In the genomic region with DNA sequence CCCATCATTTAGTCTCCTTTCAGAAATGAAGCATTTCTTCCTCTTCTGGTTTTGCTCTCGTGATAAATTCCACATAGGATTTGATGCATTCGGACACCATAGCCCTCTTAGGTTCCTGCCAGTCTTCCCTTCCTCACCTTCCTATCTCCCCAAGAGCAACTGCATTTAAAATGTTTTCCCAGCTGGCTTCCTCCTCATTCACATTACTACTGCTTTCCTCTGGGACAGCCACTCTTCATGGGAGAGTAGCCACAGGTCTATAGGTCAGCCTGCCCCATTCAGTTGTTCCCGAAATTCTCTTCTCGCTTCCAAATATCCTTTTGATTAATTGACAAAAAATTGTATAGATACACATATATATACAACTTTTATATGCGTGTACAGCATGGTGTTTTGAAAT, we compare ENCODE assay signal across 20 cellular contexts.
A peak's percentile ranks its signal among the peaks of the same experiment; 100 is the strongest.
DNase-seq lines count a peak whose midpoint lies in the region; ATAC-seq and TF ChIP-seq lines count a peak whose summit lies in the region.
"Had no signal": no experiment of that assay in that cellular context is flagged by ENCODE, and none has a peak within 500 bp of the region (broad histone marks: within the 10 kb centered on the region; RNA-seq: fewer than 3 reads in every experiment).

No MANE protein-coding gene starts in this region.

- intact Hi-C loops in Right ventricle myocardium superior (cut with DNase I) (no loop called here), right cardiac atrium (cut with DNase I) (no loop called here), uterus (cut with DNase I; ENCODE audit: low total_unique reads) (no loop called here)

- TF ChIP-seq CTCF in right atrium auricular region (IDR thresholded peaks at IDR 0.05) (no peak), osteoblast (IDR thresholded peaks at IDR 0.05; ENCODE audit: extremely low read depth, low read depth, low read length) (no peak), uterus (IDR thresholded peaks at IDR 0.05) (no peak)

- DNase-seq in Right ventricle myocardium superior (no peak), right cardiac atrium (no peak), right atrium auricular region (ENCODE audit: low spot score) (peak; percentile 1), osteoblast (ENCODE audit: insufficient read length, low spot score, missing footprints) (no peak), uterus (no peak), DMS153 (lab: John Stamatoyannopoulos, UW) (no peak), NCI-H526 treated with DMSO at 0.1 percent for 48 hours (lab: John Stamatoyannopoulos, UW) (no peak)
- DNase-seq: 8988T, DMS 273 treated with DMSO at 0.1 percent for 48 hours, HCEC 1CT, KBM-7, MV-4-11, NCI-H1417, NCI-H187, NCI-H2227 treated with DMSO at 0.1 percent for 48 hours, NCI-H524, PC-3 had no signal

- TF ChIP-seq POLR2A in uterus (IDR thresholded peaks at IDR 0.05) = no peak

- no peaks in the 10 kb centered on the region for H4K20me1 ChIP-seq in osteoblast (ENCODE audit: insufficient read depth, low read length)

- WGBS in right cardiac atrium = 41% methylated on average over 5 of the region's 5 CpGs

- H3K4me2 ChIP-seq in osteoblast (ENCODE audit: insufficient read depth, low read length) = peak overlapping the region; percentile 40
- H3K4me2 ChIP-seq: GM23338 had no signal

- H3K4me1 ChIP-seq in right cardiac atrium (ENCODE audit: control insufficient read depth, insufficient read depth, low read length) = no peaks in the 10 kb centered on the region
- H3K4me1 ChIP-seq in right atrium auricular region = no peaks in the 10 kb centered on the region
- no peaks in the 10 kb centered on the region for H3K4me1 ChIP-seq in osteoblast (ENCODE audit: insufficient read depth, low read length)
- peaks cover 3 to 6% of the 10 kb centered on the region in 2 donors for H3K4me1 ChIP-seq in uterus
- H3K4me1 ChIP-seq: SJSA1 had no signal

- no peaks in the 10 kb centered on the region for H3K36me3 ChIP-seq in right atrium auricular region
- H3K36me3 ChIP-seq in osteoblast (ENCODE audit: insufficient read depth, low read length) = no peaks in the 10 kb centered on the region
- no peaks in the 10 kb centered on the region for H3K36me3 ChIP-seq in uterus
- H3K36me3 ChIP-seq: SJSA1 had no signal

- H3K27me3 ChIP-seq in right cardiac atrium (ENCODE audit: control insufficient read depth, insufficient read depth) (peaks cover 2% of the 10 kb centered on the region), right atrium auricular region (no peaks in the 10 kb centered on the region), osteoblast (ENCODE audit: insufficient read depth, low read length) (peaks cover 20% of the 10 kb centered on the region), uterus (no peaks in the 10 kb centered on the region)

- H3K27ac ChIP-seq in right cardiac atrium (ENCODE audit: low read length) = no peak overlapping the region
- peak overlapping the region in 1 of 2 donors; percentile 52 for H3K27ac ChIP-seq in right atrium auricular region
- H3K27ac ChIP-seq in osteoblast (ENCODE audit: low read depth, low read length) = no peak overlapping the region
- peak overlapping the region; percentile 69 to 71 for H3K27ac ChIP-seq in uterus
- H3K27ac ChIP-seq: SJSA1 had no signal

- H2AFZ ChIP-seq in osteoblast (ENCODE audit: low read length) = no peak overlapping the region
- H2AFZ ChIP-seq: GM23338 had no signal

- ATAC-seq in Right ventricle myocardium superior (ENCODE audit: poor library complexity) = peak; percentile 27
- ATAC-seq in right cardiac atrium = no peak
- ATAC-seq in HG03469 (IDR thresholded peaks at IDR 0.05; ENCODE audit: unreplicated experiment) = no peak
- ATAC-seq: GM23338, PC-3 had no signal

- H3K9me3 ChIP-seq in right cardiac atrium (ENCODE audit: control insufficient read depth, low read length) (no peaks in the 10 kb centered on the region), right atrium auricular region (peaks cover 0 to 11% of the 10 kb centered on the region in 2 donors), osteoblast (ENCODE audit: low read depth, low read length) (no peaks in the 10 kb centered on the region), uterus (no peaks in the 10 kb centered on the region)
- H3K9me3 ChIP-seq: SJSA1 had no signal

- no peaks in the 10 kb centered on the region for H3K79me2 ChIP-seq in osteoblast (ENCODE audit: insufficient read depth, low read length)

- H3K4me3 ChIP-seq in right cardiac atrium (ENCODE audit: low read length) = no peak overlapping the region
- no peak overlapping the region for H3K4me3 ChIP-seq in right atrium auricular region
- H3K4me3 ChIP-seq in osteoblast (ENCODE audit: insufficient read depth, low read length) = no peak overlapping the region
- no peak overlapping the region for H3K4me3 ChIP-seq in uterus
- H3K4me3 ChIP-seq: GM23338, SJSA1 had no signal

Comparison
In these comparisons a context has a peak if more than half of its experiments do, and no peak if none do; other contexts are left out.
1. H3K27ac ChIP-seq: peak in uterus (2 of 2); none in right cardiac atrium (single experiment) and osteoblast (single experiment).